14 cellular contexts compared by ENCODE assay signal in the genomic region with DNA sequence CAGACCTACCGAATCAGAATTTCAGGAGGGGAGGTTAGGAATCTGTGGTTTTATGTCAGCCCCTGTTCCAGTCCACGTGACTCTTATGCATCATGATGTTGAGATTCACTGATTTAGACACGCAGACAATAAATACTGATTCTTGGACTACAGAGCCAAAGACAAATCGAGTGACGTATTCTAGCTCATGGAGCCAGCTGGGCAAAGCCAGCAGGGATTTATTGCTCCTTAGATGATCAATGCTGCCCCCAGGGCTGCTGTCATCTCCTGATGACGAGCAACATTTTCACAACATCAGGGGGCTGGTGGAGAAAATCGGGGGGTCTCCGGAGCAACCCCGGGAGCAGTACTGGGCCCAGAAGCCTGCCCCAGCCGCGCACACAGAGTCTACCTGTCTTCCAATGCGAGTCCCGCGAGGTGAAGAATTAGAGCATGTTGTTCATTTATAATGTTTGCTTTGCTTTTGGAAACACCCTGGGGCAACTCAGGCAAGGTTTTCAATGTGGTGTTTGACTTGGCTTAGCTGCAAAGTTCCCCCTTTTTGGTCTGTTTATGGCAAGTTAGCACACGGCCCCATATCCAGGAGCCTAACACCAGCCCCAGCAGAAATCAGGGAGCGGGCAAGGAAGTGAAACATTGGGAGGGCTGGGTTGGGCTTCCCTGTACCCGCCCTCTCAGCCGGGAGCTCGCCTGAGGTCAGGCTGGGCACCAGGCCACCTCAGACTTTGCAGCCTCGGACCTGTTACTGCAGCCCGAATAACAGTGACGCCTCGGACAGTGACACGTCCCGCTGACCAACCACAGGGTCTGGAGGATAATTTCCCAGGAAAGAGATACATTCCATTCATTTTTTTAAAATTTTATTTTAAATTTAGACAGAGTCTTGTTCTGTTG. TPM values are rescaled to one million over a fixed set of nuclear protein-coding genes. Genes with fewer than 3 reads are reported as not detected.
DNase-seq lines count a peak whose midpoint lies in the region; ATAC-seq and TF ChIP-seq lines count a peak whose summit lies in the region.
"Had no signal": no experiment of that assay in that cellular context is flagged by ENCODE, and none has a peak within 500 bp of the region (broad histone marks: within the 10 kb centered on the region; RNA-seq: fewer than 3 reads in every experiment).

No MANE protein-coding gene starts in this region.

- H3K4me3 Mint-ChIP-seq in activated naive CD4-positive, alpha-beta T cell treated with anti-CD3 and anti-CD28 coated beads for 36 hours = no peak overlapping the region
- H3K4me3 Mint-ChIP-seq: activated T-cell treated with anti-CD3 and anti-CD28 coated beads, Interleukin-2, amount 50 U/mL, for 72 hours; central memory CD8-positive, alpha-beta T cell had no signal

- peaks cover 4% of the 10 kb centered on the region for H3K9me3 Mint-ChIP-seq in activated naive CD4-positive, alpha-beta T cell treated with anti-CD3 and anti-CD28 coated beads for 36 hours
- H3K9me3 Mint-ChIP-seq: central memory CD8-positive, alpha-beta T cell had no signal

- no peak overlapping the region for H3K27ac Mint-ChIP-seq in activated naive CD4-positive, alpha-beta T cell treated with anti-CD3 and anti-CD28 coated beads for 36 hours
- H3K27ac Mint-ChIP-seq: activated T-cell treated with anti-CD3 and anti-CD28 coated beads, Interleukin-2, amount 50 U/mL, for 72 hours had no signal

- peaks cover 0 to 11% (median 7%) of the 10 kb centered on the region in 5 donors for H3K4me1 ChIP-seq in subcutaneous abdominal adipose tissue (ENCODE audit: control insufficient read depth in 5 of 5, insufficient read depth in 5 of 5, low read length in 5 of 5)
- H3K4me1 ChIP-seq: SJCRH30 had no signal

- H3K9me3 ChIP-seq in subcutaneous abdominal adipose tissue (ENCODE audit: control insufficient read depth in 5 of 5, low read length in 5 of 5) = no peaks in the 10 kb centered on the region
- H3K9me3 ChIP-seq: SJCRH30 had no signal

- H3K4me3 ChIP-seq in brain microvascular endothelial cell (ENCODE audit: low read depth, low read length) (no peak overlapping the region), subcutaneous abdominal adipose tissue (ENCODE audit: low read depth in 1 of 5, low read length in 5 of 5) (peak overlapping the region in 3 of 5 donors; percentile 13 to 53 (median 50))
- H3K4me3 ChIP-seq: SJCRH30 had no signal

- intact Hi-C loops in activated naive CD4-positive, alpha-beta T cell treated with anti-CD3 and anti-CD28 coated beads for 36 hours (cut with micrococcal nuclease) = no loop called here

- H3K27me3 ChIP-seq in brain microvascular endothelial cell (replicated peaks) (no peaks in the 10 kb centered on the region), subcutaneous abdominal adipose tissue (ENCODE audit: control insufficient read depth in 5 of 5, insufficient read depth in 4 of 5, low read length in 5 of 5) (peaks cover 0 to under 1% (median 0%) of the 10 kb centered on the region in 5 donors)
- H3K27me3 ChIP-seq: SJCRH30 had no signal

- no peaks in the 10 kb centered on the region for H3K36me3 Mint-ChIP-seq in activated naive CD4-positive, alpha-beta T cell treated with anti-CD3 and anti-CD28 coated beads for 36 hours (ENCODE audit: low read depth)

- no peak for TF ChIP-seq CTCF in brain microvascular endothelial cell (IDR thresholded peaks at IDR 0.05; ENCODE audit: low read depth, low read length, missing control alignments)

- H3K27me3 Mint-ChIP-seq in activated naive CD4-positive, alpha-beta T cell treated with anti-CD3 and anti-CD28 coated beads for 36 hours (ENCODE audit: low read depth) = no peaks in the 10 kb centered on the region

- H3K36me3 ChIP-seq in brain microvascular endothelial cell (replicated peaks) (no peaks in the 10 kb centered on the region), subcutaneous abdominal adipose tissue (ENCODE audit: control insufficient read depth in 5 of 5, insufficient read depth in 5 of 5, low read length in 5 of 5) (no peaks in the 10 kb centered on the region)
- H3K36me3 ChIP-seq: SJCRH30 had no signal

- H3K4me1 Mint-ChIP-seq in activated naive CD4-positive, alpha-beta T cell treated with anti-CD3 and anti-CD28 coated beads for 36 hours (ENCODE audit: low read depth) = no peaks in the 10 kb centered on the region
- H3K4me1 Mint-ChIP-seq: central memory CD8-positive, alpha-beta T cell had no signal

- ATAC-seq in HG02884 (IDR thresholded peaks at IDR 0.05; ENCODE audit: unreplicated experiment) = no peak
- ATAC-seq: activated T-cell treated with anti-CD3 and anti-CD28 coated beads, Interleukin-2, amount 50 U/mL, for 72 hours had no signal

- CTCF ChIA-PET in activated naive CD4-positive, alpha-beta T cell treated with anti-CD3 and anti-CD28 coated beads for 36 hours (lab: Charles Lee) = no interaction called here

- peak overlapping the region in 1 of 5 donors; percentile 25 for H3K9ac ChIP-seq in subcutaneous abdominal adipose tissue (ENCODE audit: low read length in 5 of 5)

- H3K27ac ChIP-seq in brain microvascular endothelial cell (peak overlapping the region; percentile 69), subcutaneous abdominal adipose tissue (ENCODE audit: low read depth, low read length) (no peak overlapping the region)
- H3K27ac ChIP-seq: SJCRH30 had no signal

- DNase-seq in HPDE6-E6E7 (ENCODE audit: extremely low spot score) (peak; percentile 25), brain microvascular endothelial cell (peak; percentile 78), iris pigment epithelial cell (ENCODE audit: low read depth) (peak; percentile 44), NCI-H524 (lab: John Stamatoyannopoulos, UW) (no peak), hippocampal formation (lab: John Stamatoyannopoulos, UW) (no peak)
- DNase-seq in activated naive CD4-positive, alpha-beta T cell treated with anti-CD3 and anti-CD28 coated beads for 36 hours = no peak
- DNase-seq: activated CD4-positive, CD25-positive, alpha-beta regulatory T cell; activated T-cell treated with anti-CD3 and anti-CD28 coated beads, Interleukin-2, amount 50 U/mL, for 72 hours; DMS79; SJCRH30; small intestine had no signal

- in situ Hi-C loops in brain microvascular endothelial cell (cut with HindIII; ENCODE audit: low pct_ligation_motif_present, low sequenced_read_pairs) = no loop called here

RNA-seq across cellular contexts. Expression of gene CLDN14, which starts 19.9 kb away (rescaled TPM):
- total RNA-seq in activated naive CD4-positive, alpha-beta T cell treated with anti-CD3 and anti-CD28 coated beads for 36 hours = not detected
- total RNA-seq: activated T-cell treated with anti-CD3 and anti-CD28 coated beads, Interleukin-2, amount 50 U/mL, for 72 hours; SJCRH30 had no signal

Comparison
In these comparisons a context has a peak if more than half of its experiments do, and no peak if none do; other contexts are left out.
1. DNase-seq: peak in HPDE6-E6E7 (single experiment), brain microvascular endothelial cell (single experiment) and iris pigment epithelial cell (single experiment); none in activated naive CD4-positive, alpha-beta T cell treated with anti-CD3 and anti-CD28 coated beads for 36 hours (single experiment), NCI-H524 (0 of 2) and hippocampal formation (0 of 2).